ENCODE assay signal across 9 cellular contexts in the genomic region with DNA sequence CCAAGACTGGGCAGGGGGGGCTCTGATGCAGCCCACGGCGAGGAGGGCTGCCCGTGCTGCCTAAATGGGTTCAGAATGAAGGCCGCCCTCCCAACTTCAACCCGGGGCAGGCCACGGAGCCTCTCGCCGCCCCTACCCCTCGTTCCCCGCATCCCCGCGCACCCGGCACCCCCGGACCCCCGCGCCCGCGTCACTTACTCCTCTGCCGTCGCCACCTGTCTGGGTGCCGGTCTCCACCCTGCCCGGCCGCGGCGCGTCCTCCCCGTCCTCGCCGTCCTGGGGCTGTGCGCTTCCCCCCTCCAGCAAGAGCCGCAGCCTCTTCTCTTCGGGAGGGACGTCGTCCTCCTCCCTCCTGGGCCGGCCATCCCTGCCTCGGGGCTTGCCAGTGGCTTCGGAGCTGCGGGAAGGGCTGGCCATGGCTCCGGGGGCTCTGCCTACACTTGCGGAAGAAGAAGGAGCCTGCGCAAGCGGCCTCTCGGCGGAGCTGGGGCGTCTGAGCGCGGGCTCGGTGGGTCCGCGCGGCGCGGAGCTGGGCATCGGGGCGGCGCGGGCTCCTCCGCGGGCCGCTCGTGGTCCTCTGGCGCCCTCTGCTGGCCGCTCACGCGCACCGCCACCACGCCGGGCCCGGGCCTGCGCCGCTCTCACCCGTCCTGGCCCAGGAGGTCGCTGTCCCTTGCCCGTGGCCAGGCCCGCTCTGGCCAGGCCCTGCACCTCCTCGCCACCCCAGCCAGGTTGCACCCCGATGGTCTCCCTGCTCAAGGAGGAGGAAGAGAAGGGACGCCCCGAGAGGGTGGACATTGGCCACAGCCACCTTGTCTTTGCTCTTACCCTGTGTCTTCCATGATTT. TPM values are rescaled to one million over a fixed set of nuclear protein-coding genes. Genes with fewer than 3 reads are reported as not detected.
DNase-seq lines count a peak whose midpoint lies in the region; ATAC-seq and TF ChIP-seq lines count a peak whose summit lies in the region.
"Not testable (repeated sequence)": the region's sequence is repeated elsewhere in the genome, so short reads cannot be mapped to it uniquely, and the experiment has no call there.
"Had no signal": no experiment of that assay in that cellular context is flagged by ENCODE, and none has a peak within 500 bp of the region (broad histone marks: within the 10 kb centered on the region; RNA-seq: fewer than 3 reads in every experiment).

No MANE protein-coding gene starts in this region.

- H3K36me3 ChIP-seq in OCI-LY1 (ENCODE audit: insufficient read depth, low read length); stomach: not testable (repeated sequence)

- H3K4me3 Mint-ChIP-seq in activated CD8-positive, alpha-beta T cell treated with anti-CD3 and anti-CD28 coated beads for 36 hours = peak overlapping the region; percentile 52
- peak overlapping the region; percentile 72 for H3K4me3 Mint-ChIP-seq in progenitor cell of endocrine pancreas (ENCODE audit: low read depth)

- peaks cover 18% of the 10 kb centered on the region for H3K27me3 Mint-ChIP-seq in activated CD8-positive, alpha-beta T cell treated with anti-CD3 and anti-CD28 coated beads for 36 hours
- peaks cover 62% of the 10 kb centered on the region for H3K27me3 Mint-ChIP-seq in progenitor cell of endocrine pancreas

- not testable (repeated sequence) for H3K9me2 ChIP-seq in OCI-LY1 (ENCODE audit: low read depth, low read length)

- H3K4me3 ChIP-seq in OCI-LY1 (ENCODE audit: low read depth, low read length, poor library complexity, severe bottlenecking) (peak overlapping the region; percentile 19), iPS-18c (ENCODE audit: insufficient read depth, low read depth, low read length) (peak overlapping the region; percentile 57; the same call in 1 of the 2 replicates), stomach (peak overlapping the region; percentile 37 to 47 (median 42))

- not testable (repeated sequence) for H3F3A ChIP-seq in OCI-LY1 (ENCODE audit: insufficient read depth, low read length)

- CTCF ChIA-PET in activated CD8-positive, alpha-beta T cell treated with anti-CD3 and anti-CD28 coated beads for 36 hours (lab: Charles Lee) = interaction anchor here (0.6 to 1.1 kb wide), 2 partner anchors 59 to 1384 kb away, joined by 3 read pairs; a partner anchor contains a TSS

- H3K4me1 Mint-ChIP-seq in activated CD8-positive, alpha-beta T cell treated with anti-CD3 and anti-CD28 coated beads for 36 hours (ENCODE audit: low read depth); progenitor cell of endocrine pancreas (ENCODE audit: low read depth): not testable (repeated sequence)

- not testable (repeated sequence) for TF ChIP-seq EP300 in stomach (IDR thresholded peaks at IDR 0.05)

- not testable (repeated sequence) for H3K9me3 Mint-ChIP-seq in activated CD8-positive, alpha-beta T cell treated with anti-CD3 and anti-CD28 coated beads for 36 hours; progenitor cell of endocrine pancreas (ENCODE audit: low read depth)

- not testable (repeated sequence) for TF ChIP-seq POLR2A in stomach (IDR thresholded peaks at IDR 0.05)

- not testable (repeated sequence) for H3K79me2 ChIP-seq in OCI-LY1 (ENCODE audit: insufficient read depth, low read length)

- 3 to 6% (median 4%) methylated on average over 17 to 69 of the region's 79 CpGs; no CpG with 5 or more reads in 1 of the 5 donors for WGBS in stomach, 5 donors

- H3K9me3 ChIP-seq in OCI-LY1 (ENCODE audit: low read length); iPS-18c (ENCODE audit: control insufficient read depth, insufficient read depth, low read length); stomach: not testable (repeated sequence)

- not testable (repeated sequence) for H3K9ac ChIP-seq in OCI-LY1 (ENCODE audit: low read length)

- H3K27me3 ChIP-seq in OCI-LY1 (ENCODE audit: insufficient read depth, low read length) = not testable (repeated sequence)
- peaks cover 0 to 36% (median 0%) of the 10 kb centered on the region in 3 donors for H3K27me3 ChIP-seq in stomach

- not testable (repeated sequence) for H3K36me3 Mint-ChIP-seq in activated CD8-positive, alpha-beta T cell treated with anti-CD3 and anti-CD28 coated beads for 36 hours (ENCODE audit: low read depth); progenitor cell of endocrine pancreas (ENCODE audit: insufficient read depth)

- ATAC-seq in HG03521 (IDR thresholded peaks at IDR 0.05; ENCODE audit: unreplicated experiment) = peak; percentile 66
- ATAC-seq in activated CD8-positive, alpha-beta T cell treated with anti-CD3 and anti-CD28 coated beads for 36 hours = peak; percentile 91

- not testable (repeated sequence) for H2AFZ ChIP-seq in OCI-LY1 (ENCODE audit: low read length)

- H4K20me1 ChIP-seq in OCI-LY1 (ENCODE audit: insufficient read depth, low read length) = not testable (repeated sequence)

- intact Hi-C loops in activated CD8-positive, alpha-beta T cell treated with anti-CD3 and anti-CD28 coated beads for 36 hours (cut with micrococcal nuclease); stomach (cut with DNase I; ENCODE audit: low total_unique reads): not testable (repeated sequence)

- peak overlapping the region; percentile 36 for H3K4me2 ChIP-seq in OCI-LY1 (ENCODE audit: low read length)

- peak; percentile 40 for TF ChIP-seq CTCF in OCI-LY1 (IDR thresholded peaks at IDR 0.05; ENCODE audit: low read length)
- peak; percentile 60 for TF ChIP-seq CTCF in activated CD8-positive, alpha-beta T cell treated with anti-CD3 and anti-CD28 coated beads for 36 hours (IDR thresholded peaks at IDR 0.05)
- TF ChIP-seq CTCF in progenitor cell of endocrine pancreas (IDR thresholded peaks at IDR 0.05; ENCODE audit: unreplicated experiment) = peak; percentile 99
- TF ChIP-seq CTCF in stomach (IDR thresholded peaks at IDR 0.05) = peak in 3 of 7 experiments; percentile 48 to 73 (median 63)

- H3K27ac Mint-ChIP-seq in activated CD8-positive, alpha-beta T cell treated with anti-CD3 and anti-CD28 coated beads for 36 hours; progenitor cell of endocrine pancreas: not testable (repeated sequence)

- peak; percentile 25 for DNase-seq in DMS114 treated with DMSO at 0.1 percent for 48 hours (lab: John Stamatoyannopoulos, UW; ENCODE audit: unreplicated experiment)
- peak; percentile 66 for DNase-seq in activated CD8-positive, alpha-beta T cell treated with anti-CD3 and anti-CD28 coated beads for 36 hours
- DNase-seq in central memory CD4-positive, alpha-beta T cell = peak; percentile 50
- DNase-seq in progenitor cell of endocrine pancreas (ENCODE audit: low spot score, unreplicated experiment) = peak; percentile 92
- peak; percentile 72 for DNase-seq in stomach

- not testable (repeated sequence) for H3K4me1 ChIP-seq in OCI-LY1 (ENCODE audit: insufficient read depth, low read length, severe bottlenecking); stomach

- H3K27ac ChIP-seq in OCI-LY1 (ENCODE audit: low read depth, low read length, poor library complexity, severe bottlenecking); stomach: not testable (repeated sequence)

- POLR2A ChIA-PET in activated CD8-positive, alpha-beta T cell treated with anti-CD3 and anti-CD28 coated beads for 36 hours (lab: Charles Lee) = not testable (repeated sequence)

RNA-seq across cellular contexts. Expression of a gene that starts 59.3 kb away (rescaled TPM):
- not detected for total RNA-seq in activated CD8-positive, alpha-beta T cell treated with anti-CD3 and anti-CD28 coated beads for 36 hours
- total RNA-seq in progenitor cell of endocrine pancreas (not detected in 2 replicates), stomach (not detected)
- not detected for polyA plus RNA-seq in stomach
- total RNA-seq: T-helper 1 cell treated with Interleukin-12 subunit alpha and Interleukin-12 subunit beta and Interleukin-4 antibody, amounts not matched to agents 30 ng/mL and 1 ng/mL, for 36 hours had no signal

Comparison
In these comparisons a context has a peak if more than half of its experiments do, and no peak if none do; other contexts are left out.
1. DNase-seq: peak in every context shown above with its lines; median percentile 92 in progenitor cell of endocrine pancreas; 72 in stomach; 66 in activated CD8-positive, alpha-beta T cell treated with anti-CD3 and anti-CD28 coated beads for 36 hours; 50 in central memory CD4-positive, alpha-beta T cell; 25 in DMS114 treated with DMSO at 0.1 percent for 48 hours.